ENCODE assay signal across 8 cellular contexts in genomic region chr7:80883188-80884025, GRCh38. TPM values are rescaled to one million over a fixed set of nuclear protein-coding genes. Genes with fewer than 3 reads are reported as not detected.
DNase-seq lines count a peak whose midpoint lies in the region; ATAC-seq and TF ChIP-seq lines count a peak whose summit lies in the region.

No MANE protein-coding gene starts in this region.

- POLR2A ChIA-PET in HEK293T (lab: Yijun Ruan, JAX), result interaction anchor here (1.0 kb wide), 1 partner anchor 36 kb away, joined by 3 read pairs; the partner anchor contains the start of gene SEMA3C
- POLR2A ChIA-PET in activated CD8-positive, alpha-beta T cell treated with anti-CD3 and anti-CD28 coated beads for 36 hours (lab: Charles Lee), result no interaction called here

- H3K4me3 Mint-ChIP-seq in stimulated activated naive B cell treated with anti-CD40 and anti-IgM and Interleukin-4, amounts not matched to agents 10 μg/mL and 1 μg/mL and 100 μg/mL, for 72 hours, result no peak overlapping the region
- no peak overlapping the region for H3K4me3 Mint-ChIP-seq in natural killer cell treated with Interleukin-12 subunit alpha and Interleukin-12 subunit beta and Interleukin-15 and Interleukin-18, amount 100 ng/mL, for 72 hours
- no peak overlapping the region for H3K4me3 Mint-ChIP-seq in activated CD8-positive, alpha-beta T cell treated with anti-CD3 and anti-CD28 coated beads for 36 hours

- no peak overlapping the region for H3K4me3 ChIP-seq in right cardiac atrium (ENCODE audit: low read length)

- no peaks in the 10 kb centered on the region for H3K9me3 Mint-ChIP-seq in stimulated activated naive B cell treated with anti-CD40 and anti-IgM and Interleukin-4, amounts not matched to agents 10 μg/mL and 1 μg/mL and 100 μg/mL, for 72 hours
- H3K9me3 Mint-ChIP-seq in natural killer cell treated with Interleukin-12 subunit alpha and Interleukin-12 subunit beta and Interleukin-15 and Interleukin-18, amount 100 ng/mL, for 72 hours, result no peaks in the 10 kb centered on the region
- no peaks in the 10 kb centered on the region for H3K9me3 Mint-ChIP-seq in activated CD8-positive, alpha-beta T cell treated with anti-CD3 and anti-CD28 coated beads for 36 hours

- peaks cover 3 to 4% of the 10 kb centered on the region in 2 donors for H3K4me1 Mint-ChIP-seq in stimulated activated naive B cell treated with anti-CD40 and anti-IgM and Interleukin-4, amounts not matched to agents 10 μg/mL and 1 μg/mL and 100 μg/mL, for 72 hours
- H3K4me1 Mint-ChIP-seq in natural killer cell treated with Interleukin-12 subunit alpha and Interleukin-12 subunit beta and Interleukin-15 and Interleukin-18, amount 100 ng/mL, for 72 hours (ENCODE audit: low read depth in 2 of 2), result peaks cover 0 to 3% of the 10 kb centered on the region in 2 donors
- peaks cover 3% of the 10 kb centered on the region for H3K4me1 Mint-ChIP-seq in activated CD8-positive, alpha-beta T cell treated with anti-CD3 and anti-CD28 coated beads for 36 hours (ENCODE audit: low read depth)

- H3K9me3 ChIP-seq in right cardiac atrium (ENCODE audit: control insufficient read depth, low read length), result no peaks in the 10 kb centered on the region

- WGBS in right cardiac atrium, result 50% methylated on average over 2 of the region's 2 CpGs

- CTCF ChIA-PET in HEK293T (lab: Yijun Ruan, JAX), result interaction anchor here (0.6 kb wide), 1 partner anchor 33 kb away, joined by 4 read pairs; no protein-coding TSS in a partner anchor
- CTCF ChIA-PET in activated CD8-positive, alpha-beta T cell treated with anti-CD3 and anti-CD28 coated beads for 36 hours (lab: Charles Lee), result no interaction called here

- H3K36me3 Mint-ChIP-seq in stimulated activated naive B cell treated with anti-CD40 and anti-IgM and Interleukin-4, amounts not matched to agents 10 μg/mL and 1 μg/mL and 100 μg/mL, for 72 hours, result no peaks in the 10 kb centered on the region
- no peaks in the 10 kb centered on the region for H3K36me3 Mint-ChIP-seq in natural killer cell treated with Interleukin-12 subunit alpha and Interleukin-12 subunit beta and Interleukin-15 and Interleukin-18, amount 100 ng/mL, for 72 hours
- no peaks in the 10 kb centered on the region for H3K36me3 Mint-ChIP-seq in activated CD8-positive, alpha-beta T cell treated with anti-CD3 and anti-CD28 coated beads for 36 hours (ENCODE audit: low read depth)

- peaks cover 3% of the 10 kb centered on the region for H3K4me1 ChIP-seq in right cardiac atrium (ENCODE audit: control insufficient read depth, insufficient read depth, low read length)

- H3K27me3 Mint-ChIP-seq in stimulated activated naive B cell treated with anti-CD40 and anti-IgM and Interleukin-4, amounts not matched to agents 10 μg/mL and 1 μg/mL and 100 μg/mL, for 72 hours, result no peaks in the 10 kb centered on the region
- no peaks in the 10 kb centered on the region for H3K27me3 Mint-ChIP-seq in natural killer cell treated with Interleukin-12 subunit alpha and Interleukin-12 subunit beta and Interleukin-15 and Interleukin-18, amount 100 ng/mL, for 72 hours
- H3K27me3 Mint-ChIP-seq in activated CD8-positive, alpha-beta T cell treated with anti-CD3 and anti-CD28 coated beads for 36 hours, result no peaks in the 10 kb centered on the region

- DNase-seq in HEK293T (ENCODE audit: extremely low spot score), result peak; percentile 42
- no peak for DNase-seq in right cardiac atrium
- peak; percentile 0 for DNase-seq in stimulated activated naive B cell treated with anti-CD40 and anti-IgM and Interleukin-4, amounts not matched to agents 10 μg/mL and 1 μg/mL and 100 μg/mL, for 72 hours
- DNase-seq in natural killer cell treated with Interleukin-12 subunit alpha and Interleukin-12 subunit beta and Interleukin-15 and Interleukin-18, amount 100 ng/mL, for 72 hours (ENCODE audit: low spot score), result no peak
- DNase-seq in activated CD8-positive, alpha-beta T cell treated with anti-CD3 and anti-CD28 coated beads for 36 hours, result no peak
- no peak for DNase-seq in stimulated activated CD4-positive, alpha-beta T cell treated with anti-CD3 and anti-CD28 coated beads, Interleukin-1b, Interleukin-23, amount 100 ng/mL, for 48 hours

- intact Hi-C loops in right cardiac atrium (cut with DNase I), result no loop called here
- intact Hi-C loops in activated CD8-positive, alpha-beta T cell treated with anti-CD3 and anti-CD28 coated beads for 36 hours (cut with micrococcal nuclease), result no loop called here

- TF ChIP-seq CTCF in VCaP (conservative IDR thresholded peaks at IDR 0.05), result no peak
- TF ChIP-seq CTCF in activated CD8-positive, alpha-beta T cell treated with anti-CD3 and anti-CD28 coated beads for 36 hours (IDR thresholded peaks at IDR 0.05), result no peak

- H3K27me3 ChIP-seq in right cardiac atrium (ENCODE audit: control insufficient read depth, insufficient read depth), result no peaks in the 10 kb centered on the region

- peak overlapping the region; percentile 65 for H3K27ac Mint-ChIP-seq in stimulated activated naive B cell treated with anti-CD40 and anti-IgM and Interleukin-4, amounts not matched to agents 10 μg/mL and 1 μg/mL and 100 μg/mL, for 72 hours
- no peak overlapping the region for H3K27ac Mint-ChIP-seq in natural killer cell treated with Interleukin-12 subunit alpha and Interleukin-12 subunit beta and Interleukin-15 and Interleukin-18, amount 100 ng/mL, for 72 hours
- H3K27ac Mint-ChIP-seq in activated CD8-positive, alpha-beta T cell treated with anti-CD3 and anti-CD28 coated beads for 36 hours, result no peak overlapping the region

- H3K27ac ChIP-seq in VCaP (peak overlapping the region; percentile 92), right cardiac atrium (ENCODE audit: low read length) (peak overlapping the region; percentile 37)

- ATAC-seq in right cardiac atrium, result peak; percentile 84
- peak; percentile 85 to 86 for ATAC-seq in stimulated activated naive B cell treated with anti-CD40 and anti-IgM and Interleukin-4, amounts not matched to agents 10 μg/mL and 1 μg/mL and 100 μg/mL, for 72 hours (replicated peaks)
- no peak for ATAC-seq in GM21529 (IDR thresholded peaks at IDR 0.05; ENCODE audit: unreplicated experiment)
- ATAC-seq in natural killer cell treated with Interleukin-12 subunit alpha and Interleukin-12 subunit beta and Interleukin-15 and Interleukin-18, amount 100 ng/mL, for 72 hours, result no peak
- ATAC-seq in activated CD8-positive, alpha-beta T cell treated with anti-CD3 and anti-CD28 coated beads for 36 hours, result no peak

TF ChIP-seq in HEK293T, 16 proteins besides CTCF, POLR2A, EP300 and RAD21:
- peak; percentile 87 for TF ChIP-seq ARNT (IDR thresholded peaks at IDR 0.05)
- no peak for TF ChIP-seq TARDBP (IDR thresholded peaks at IDR 0.05)
- TF ChIP-seq HDGF (IDR thresholded peaks at IDR 0.05; ENCODE audit: borderline replicate concordance), result no peak
- TF ChIP-seq FOXK2 (IDR thresholded peaks at IDR 0.05), result no peak
- TF ChIP-seq PKNOX1 (IDR thresholded peaks at IDR 0.05), result peak; percentile 96
- TF ChIP-seq FOXA1 (IDR thresholded peaks at IDR 0.05), result no peak
- TF ChIP-seq CTBP1 (IDR thresholded peaks at IDR 0.05; ENCODE audit: borderline replicate concordance), result peak; percentile 99
- no peak; the same call in 1 of the 2 replicates for TF ChIP-seq FOXM1 (IDR thresholded peaks at IDR 0.05; ENCODE audit: borderline replicate concordance)
- peak; percentile 95 for TF ChIP-seq ZNF384 (IDR thresholded peaks at IDR 0.05)
- TF ChIP-seq LEF1 (IDR thresholded peaks at IDR 0.05; ENCODE audit: borderline replicate concordance), result peak; percentile 95
- no peak for TF ChIP-seq L3MBTL2 (conservative IDR thresholded peaks at IDR 0.05)
- TF ChIP-seq BHLHE40 (IDR thresholded peaks at IDR 0.05; ENCODE audit: borderline replicate concordance), result no peak
- no peak for TF ChIP-seq ELF4 (IDR thresholded peaks at IDR 0.05)
- no peak for TF ChIP-seq SP1 (IDR thresholded peaks at IDR 0.05)
- TF ChIP-seq SUZ12 (IDR thresholded peaks at IDR 0.05), result no peak
- 0 out of 2 replicates have a peak, but pooled peaks have one; percentile 19 for TF ChIP-seq NFRKB (IDR thresholded peaks at IDR 0.05)

RNA-seq across cellular contexts. Expression of gene SEMA3C, which starts 35.4 kb away (rescaled TPM):
- 10 to 100 TPM; 32.9 to 42.3 (median 41.0) TPM for total RNA-seq in right cardiac atrium
- polyA plus RNA-seq in right cardiac atrium, result 10.1 TPM
- total RNA-seq in natural killer cell treated with Interleukin-12 subunit alpha and Interleukin-12 subunit beta and Interleukin-15 and Interleukin-18, amount 100 ng/mL, for 72 hours, result 1 to 10 TPM in 1 of 2 donors, not detected in 1; 1.1 TPM
- not detected for total RNA-seq in activated CD8-positive, alpha-beta T cell treated with anti-CD3 and anti-CD28 coated beads for 36 hours

Comparison
In these comparisons a context has a peak if more than half of its experiments do, and no peak if none do; other contexts are left out.
1. DNase-seq: peak in HEK293T (single experiment) and stimulated activated naive B cell treated with anti-CD40 and anti-IgM and Interleukin-4, amounts not matched to agents 10 μg/mL and 1 μg/mL and 100 μg/mL, for 72 hours (single experiment); none in right cardiac atrium (0 of 3), natural killer cell treated with Interleukin-12 subunit alpha and Interleukin-12 subunit beta and Interleukin-15 and Interleukin-18, amount 100 ng/mL, for 72 hours (single experiment), activated CD8-positive, alpha-beta T cell treated with anti-CD3 and anti-CD28 coated beads for 36 hours (single experiment) and stimulated activated CD4-positive, alpha-beta T cell treated with anti-CD3 and anti-CD28 coated beads, Interleukin-1b, Interleukin-23, amount 100 ng/mL, for 48 hours (single experiment).
2. ATAC-seq: peak in right cardiac atrium (2 of 2) and stimulated activated naive B cell treated with anti-CD40 and anti-IgM and Interleukin-4, amounts not matched to agents 10 μg/mL and 1 μg/mL and 100 μg/mL, for 72 hours (2 of 2); none in GM21529 (single experiment), natural killer cell treated with Interleukin-12 subunit alpha and Interleukin-12 subunit beta and Interleukin-15 and Interleukin-18, amount 100 ng/mL, for 72 hours (0 of 2) and activated CD8-positive, alpha-beta T cell treated with anti-CD3 and anti-CD28 coated beads for 36 hours (single experiment).
3. RNA of gene SEMA3C, which starts 35.4 kb away (total RNA-seq): 32.9 to 42.3 TPM in right cardiac atrium; 1.1 TPM in natural killer cell treated with Interleukin-12 subunit alpha and Interleukin-12 subunit beta and Interleukin-15 and Interleukin-18, amount 100 ng/mL, for 72 hours and not detected in activated CD8-positive, alpha-beta T cell treated with anti-CD3 and anti-CD28 coated beads for 36 hours; every median in the first group is over 10 times any median in the second.